2 cellular contexts compared by ENCODE assay signal in the genomic region with DNA sequence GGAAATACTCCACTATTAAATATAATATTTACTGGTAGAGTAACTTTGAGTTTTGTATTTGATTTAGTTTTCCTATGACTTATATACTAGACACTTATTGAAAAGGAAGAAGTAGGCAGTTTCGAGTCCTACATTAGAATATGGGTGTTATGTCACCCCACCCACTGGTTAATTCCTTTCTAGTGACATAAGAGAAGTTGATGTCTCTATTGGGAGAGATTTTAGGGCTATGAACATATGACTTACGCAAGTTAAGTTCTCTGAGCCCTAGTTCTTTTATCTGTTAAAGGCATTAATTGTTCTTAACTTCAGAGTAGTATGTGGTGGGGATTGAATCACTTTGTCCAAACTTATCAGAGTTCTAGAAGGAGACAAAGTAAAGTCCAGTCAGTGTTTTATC.
TF ChIP-seq lines count a peak whose summit lies in the region.

No MANE protein-coding gene starts in this region.

TF ChIP-seq in HEK293T, 16 proteins besides CTCF, POLR2A, EP300 and RAD21:
- TF ChIP-seq HDGF (IDR thresholded peaks at IDR 0.05; ENCODE audit: borderline replicate concordance) (no peak), NFRKB (IDR thresholded peaks at IDR 0.05) (no peak), FOXK2 (IDR thresholded peaks at IDR 0.05) (no peak), FOXM1 (IDR thresholded peaks at IDR 0.05; ENCODE audit: borderline replicate concordance) (no peak), ZNF384 (IDR thresholded peaks at IDR 0.05) (no peak), LEF1 (IDR thresholded peaks at IDR 0.05; ENCODE audit: borderline replicate concordance) (no peak), L3MBTL2 (conservative IDR thresholded peaks at IDR 0.05) (no peak)
- TF ChIP-seq, protein P1, sequence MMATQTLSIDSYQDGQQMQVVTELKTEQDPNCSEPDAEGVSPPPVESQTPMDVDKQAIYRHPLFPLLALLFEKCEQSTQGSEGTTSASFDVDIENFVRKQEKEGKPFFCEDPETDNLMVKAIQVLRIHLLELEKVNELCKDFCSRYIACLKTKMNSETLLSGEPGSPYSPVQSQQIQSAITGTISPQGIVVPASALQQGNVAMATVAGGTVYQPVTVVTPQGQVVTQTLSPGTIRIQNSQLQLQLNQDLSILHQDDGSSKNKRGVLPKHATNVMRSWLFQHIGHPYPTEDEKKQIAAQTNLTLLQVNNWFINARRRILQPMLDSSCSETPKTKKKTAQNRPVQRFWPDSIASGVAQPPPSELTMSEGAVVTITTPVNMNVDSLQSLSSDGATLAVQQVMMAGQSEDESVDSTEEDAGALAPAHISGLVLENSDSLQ (IDR thresholded peaks at IDR 0.05) = 0 out of 2 replicates have a peak, but pooled peaks have one; percentile 19
TF ChIP-seq in HEK293T: peak in this region for 1.

TF ChIP-seq in K562, 482 proteins besides CTCF, POLR2A, EP300 and RAD21 (continued from another document):
- 0 out of 2 replicates have a peak, but pooled peaks have one; percentile 17 for TF ChIP-seq JUN (IDR thresholded peaks at IDR 0.05; ENCODE audit: borderline replicate concordance, low read depth, low read length)
- no peak for TF ChIP-seq JUN (CRISPR knock-in tag; IDR thresholded peaks at IDR 0.05; ENCODE audit: borderline replicate concordance)
- TF ChIP-seq JUND (IDR thresholded peaks at IDR 0.05; ENCODE audit: borderline replicate concordance, low read depth, low read length) = peak; percentile 44; the same call in 1 of the 2 replicates
- TF ChIP-seq JUND (tag; IDR thresholded peaks at IDR 0.05; ENCODE audit: borderline replicate concordance, low read depth, low read length) = peak; percentile 58; the same call in 1 of the 3 replicates
- TF ChIP-seq, protein P2, sequence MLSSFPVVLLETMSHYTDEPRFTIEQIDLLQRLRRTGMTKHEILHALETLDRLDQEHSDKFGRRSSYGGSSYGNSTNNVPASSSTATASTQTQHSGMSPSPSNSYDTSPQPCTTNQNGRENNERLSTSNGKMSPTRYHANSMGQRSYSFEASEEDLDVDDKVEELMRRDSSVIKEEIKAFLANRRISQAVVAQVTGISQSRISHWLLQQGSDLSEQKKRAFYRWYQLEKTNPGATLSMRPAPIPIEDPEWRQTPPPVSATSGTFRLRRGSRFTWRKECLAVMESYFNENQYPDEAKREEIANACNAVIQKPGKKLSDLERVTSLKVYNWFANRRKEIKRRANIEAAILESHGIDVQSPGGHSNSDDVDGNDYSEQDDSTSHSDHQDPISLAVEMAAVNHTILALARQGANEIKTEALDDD (IDR thresholded peaks at IDR 0.05) = peak; percentile 83
- TF ChIP-seq CREB1 (IDR thresholded peaks at IDR 0.05) = no peak
- no peak for TF ChIP-seq CREB1 (CRISPR knock-in tag; IDR thresholded peaks at IDR 0.05)
- TF ChIP-seq, protein P3, sequence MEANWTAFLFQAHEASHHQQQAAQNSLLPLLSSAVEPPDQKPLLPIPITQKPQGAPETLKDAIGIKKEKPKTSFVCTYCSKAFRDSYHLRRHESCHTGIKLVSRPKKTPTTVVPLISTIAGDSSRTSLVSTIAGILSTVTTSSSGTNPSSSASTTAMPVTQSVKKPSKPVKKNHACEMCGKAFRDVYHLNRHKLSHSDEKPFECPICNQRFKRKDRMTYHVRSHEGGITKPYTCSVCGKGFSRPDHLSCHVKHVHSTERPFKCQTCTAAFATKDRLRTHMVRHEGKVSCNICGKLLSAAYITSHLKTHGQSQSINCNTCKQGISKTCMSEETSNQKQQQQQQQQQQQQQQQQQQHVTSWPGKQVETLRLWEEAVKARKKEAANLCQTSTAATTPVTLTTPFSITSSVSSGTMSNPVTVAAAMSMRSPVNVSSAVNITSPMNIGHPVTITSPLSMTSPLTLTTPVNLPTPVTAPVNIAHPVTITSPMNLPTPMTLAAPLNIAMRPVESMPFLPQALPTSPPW (CRISPR knock-in tag; IDR thresholded peaks at IDR 0.05) = 0 out of 2 replicates have a peak, but pooled peaks have one; percentile 38
- peak; percentile 52; the same call in 1 of the 2 replicates for TF ChIP-seq CEBPB (tag; IDR thresholded peaks at IDR 0.05)
- TF ChIP-seq MEIS2 (IDR thresholded peaks at IDR 0.05; ENCODE audit: partially characterized antibody) = peak; percentile 4
- TF ChIP-seq, protein P4, sequence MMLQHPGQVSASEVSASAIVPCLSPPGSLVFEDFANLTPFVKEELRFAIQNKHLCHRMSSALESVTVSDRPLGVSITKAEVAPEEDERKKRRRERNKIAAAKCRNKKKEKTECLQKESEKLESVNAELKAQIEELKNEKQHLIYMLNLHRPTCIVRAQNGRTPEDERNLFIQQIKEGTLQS (IDR thresholded peaks at IDR 0.05) = peak; percentile 48; the same call in 1 of the 2 replicates
- TF ChIP-seq, protein P4 (CRISPR knock-in tag; conservative IDR thresholded peaks at IDR 0.05) = no peak
- TF ChIP-seq SMAD3 (CRISPR knock-in tag; conservative IDR thresholded peaks at IDR 0.05) = no peak
- 0 out of 2 replicates have a peak, but pooled peaks have one; percentile 20 for TF ChIP-seq DPF2 (IDR thresholded peaks at IDR 0.05)
- peak; percentile 69 for TF ChIP-seq RBM25 (IDR thresholded peaks at IDR 0.05; ENCODE audit: low read depth, low read length, severe bottlenecking)
- TF ChIP-seq HNRNPL (IDR thresholded peaks at IDR 0.05; ENCODE audit: low read depth, low read length) = no peak
- TF ChIP-seq ATF7 (IDR thresholded peaks at IDR 0.05) = peak; percentile 61; the same call in 1 of the 2 replicates
- TF ChIP-seq, protein P5, sequence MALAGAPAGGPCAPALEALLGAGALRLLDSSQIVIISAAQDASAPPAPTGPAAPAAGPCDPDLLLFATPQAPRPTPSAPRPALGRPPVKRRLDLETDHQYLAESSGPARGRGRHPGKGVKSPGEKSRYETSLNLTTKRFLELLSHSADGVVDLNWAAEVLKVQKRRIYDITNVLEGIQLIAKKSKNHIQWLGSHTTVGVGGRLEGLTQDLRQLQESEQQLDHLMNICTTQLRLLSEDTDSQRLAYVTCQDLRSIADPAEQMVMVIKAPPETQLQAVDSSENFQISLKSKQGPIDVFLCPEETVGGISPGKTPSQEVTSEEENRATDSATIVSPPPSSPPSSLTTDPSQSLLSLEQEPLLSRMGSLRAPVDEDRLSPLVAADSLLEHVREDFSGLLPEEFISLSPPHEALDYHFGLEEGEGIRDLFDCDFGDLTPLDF (CRISPR knock-in tag; IDR thresholded peaks at IDR 0.05) = 0 out of 2 replicates have a peak, but pooled peaks have one; percentile 23
- 0 out of 2 replicates have a peak, but pooled peaks have one; percentile 31 for TF ChIP-seq EP400 (IDR thresholded peaks at IDR 0.05)
- no peak for TF ChIP-seq CEBPG (CRISPR knock-in tag; IDR thresholded peaks at IDR 0.05)
- peak in 1 of 2 experiments; percentile 53; a peak in 2 of 4 replicates for TF ChIP-seq CEBPG (tag; conservative IDR thresholded peaks at IDR 0.05 in 1 of 2, IDR thresholded peaks at IDR 0.05 in 1 of 2)
- TF ChIP-seq MIER1 (IDR thresholded peaks at IDR 0.05; ENCODE audit: low read depth) = peak; percentile 93
- TF ChIP-seq, protein P6, sequence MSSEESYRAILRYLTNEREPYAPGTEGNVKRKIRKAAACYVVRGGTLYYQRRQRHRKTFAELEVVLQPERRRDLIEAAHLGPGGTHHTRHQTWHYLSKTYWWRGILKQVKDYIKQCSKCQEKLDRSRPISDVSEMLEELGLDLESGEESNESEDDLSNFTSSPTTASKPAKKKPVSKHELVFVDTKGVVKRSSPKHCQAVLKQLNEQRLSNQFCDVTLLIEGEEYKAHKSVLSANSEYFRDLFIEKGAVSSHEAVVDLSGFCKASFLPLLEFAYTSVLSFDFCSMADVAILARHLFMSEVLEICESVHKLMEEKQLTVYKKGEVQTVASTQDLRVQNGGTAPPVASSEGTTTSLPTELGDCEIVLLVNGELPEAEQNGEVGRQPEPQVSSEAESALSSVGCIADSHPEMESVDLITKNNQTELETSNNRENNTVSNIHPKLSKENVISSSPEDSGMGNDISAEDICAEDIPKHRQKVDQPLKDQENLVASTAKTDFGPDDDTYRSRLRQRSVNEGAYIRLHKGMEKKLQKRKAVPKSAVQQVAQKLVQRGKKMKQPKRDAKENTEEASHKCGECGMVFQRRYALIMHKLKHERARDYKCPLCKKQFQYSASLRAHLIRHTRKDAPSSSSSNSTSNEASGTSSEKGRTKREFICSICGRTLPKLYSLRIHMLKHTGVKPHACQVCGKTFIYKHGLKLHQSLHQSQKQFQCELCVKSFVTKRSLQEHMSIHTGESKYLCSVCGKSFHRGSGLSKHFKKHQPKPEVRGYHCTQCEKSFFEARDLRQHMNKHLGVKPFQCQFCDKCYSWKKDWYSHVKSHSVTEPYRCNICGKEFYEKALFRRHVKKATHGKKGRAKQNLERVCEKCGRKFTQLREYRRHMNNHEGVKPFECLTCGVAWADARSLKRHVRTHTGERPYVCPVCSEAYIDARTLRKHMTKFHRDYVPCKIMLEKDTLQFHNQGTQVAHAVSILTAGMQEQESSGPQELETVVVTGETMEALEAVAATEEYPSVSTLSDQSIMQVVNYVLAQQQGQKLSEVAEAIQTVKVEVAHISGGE (CRISPR knock-in tag; IDR thresholded peaks at IDR 0.05) = 0 out of 6 replicates have a peak, but pooled peaks of 1 of the 3 experiments have one; percentile 31
- TF ChIP-seq, protein P7, sequence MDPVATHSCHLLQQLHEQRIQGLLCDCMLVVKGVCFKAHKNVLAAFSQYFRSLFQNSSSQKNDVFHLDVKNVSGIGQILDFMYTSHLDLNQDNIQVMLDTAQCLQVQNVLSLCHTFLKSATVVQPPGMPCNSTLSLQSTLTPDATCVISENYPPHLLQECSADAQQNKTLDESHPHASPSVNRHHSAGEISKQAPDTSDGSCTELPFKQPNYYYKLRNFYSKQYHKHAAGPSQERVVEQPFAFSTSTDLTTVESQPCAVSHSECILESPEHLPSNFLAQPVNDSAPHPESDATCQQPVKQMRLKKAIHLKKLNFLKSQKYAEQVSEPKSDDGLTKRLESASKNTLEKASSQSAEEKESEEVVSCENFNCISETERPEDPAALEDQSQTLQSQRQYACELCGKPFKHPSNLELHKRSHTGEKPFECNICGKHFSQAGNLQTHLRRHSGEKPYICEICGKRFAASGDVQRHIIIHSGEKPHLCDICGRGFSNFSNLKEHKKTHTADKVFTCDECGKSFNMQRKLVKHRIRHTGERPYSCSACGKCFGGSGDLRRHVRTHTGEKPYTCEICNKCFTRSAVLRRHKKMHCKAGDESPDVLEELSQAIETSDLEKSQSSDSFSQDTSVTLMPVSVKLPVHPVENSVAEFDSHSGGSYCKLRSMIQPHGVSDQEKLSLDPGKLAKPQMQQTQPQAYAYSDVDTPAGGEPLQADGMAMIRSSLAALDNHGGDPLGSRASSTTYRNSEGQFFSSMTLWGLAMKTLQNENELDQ (CRISPR knock-in tag; IDR thresholded peaks at IDR 0.05; ENCODE audit: borderline replicate concordance) = no peak
